Comparison of ENCODE assay signal across 20 cellular contexts in genomic region chr6:2388554-2389324, GRCh38.
DNase-seq lines count a peak whose midpoint lies in the region; ATAC-seq, FAIRE-seq and TF ChIP-seq lines count a peak whose summit lies in the region.
"Had no signal": no experiment of that assay in that cellular context is flagged by ENCODE, and none has a peak within 500 bp of the region (broad histone marks: within the 10 kb centered on the region; RNA-seq: fewer than 3 reads in every experiment).

No MANE protein-coding gene starts in this region.

- H3K9me3 ChIP-seq in HepG2 (ENCODE audit: low read length) (no peaks in the 10 kb centered on the region), right lobe of liver (no peaks in the 10 kb centered on the region), H1 (ENCODE audit: insufficient read depth in 2 of 2, low read depth in 1 of 2, low read length in 1 of 2) (peaks cover 4 to 8% of the 10 kb centered on the region in 2 experiments; a peak in 2 of 4 replicates)
- H3K9me3 ChIP-seq: A549, HAP-1 had no signal

- H3K27ac ChIP-seq in HepG2 (ENCODE audit: extremely low read length, insufficient read depth, low read length) (no peak overlapping the region), right lobe of liver (no peak overlapping the region), H1 (ENCODE audit: low read depth, low read length) (no peak overlapping the region)
- H3K27ac ChIP-seq: 22Rv1, A549, C4-2B had no signal

- no peak for DNase-seq in HepG2 (ENCODE audit: low spot score)
- no peak for DNase-seq in right lobe of liver
- no peak for DNase-seq in H1 (ENCODE audit: low read depth in 1 of 2, low spot score in 2 of 2)
- no peak for DNase-seq in nephron progenitor cell
- DNase-seq in progenitor cell of endocrine pancreas (ENCODE audit: low spot score, unreplicated experiment) = no peak
- no peak for DNase-seq in NOMO-1 treated with dmso at 0.1 percent for 144 hours (lab: John Stamatoyannopoulos, UW; ENCODE audit: unreplicated experiment)
- no peak for DNase-seq in T-helper 2 cell treated with Interferon-gamma antibody and Interleukin-4, amounts not matched to agents 5 μg/mL and 100 μg/mL, for 36 hours (ENCODE audit: low spot score)
- DNase-seq: AML-193; CD4-positive, alpha-beta T cell; DMS153; DMS79; GDM1; IMR-90 had no signal

- H3K27me3 Mint-ChIP-seq in nephron progenitor cell (ENCODE audit: low read depth, poor library complexity) (peaks cover 9% of the 10 kb centered on the region), progenitor cell of endocrine pancreas (no peaks in the 10 kb centered on the region)
- H3K27me3 Mint-ChIP-seq in T-helper 2 cell treated with Interferon-gamma antibody and Interleukin-4, amounts not matched to agents 5 μg/mL and 100 μg/mL, for 36 hours (ENCODE audit: low read depth) = no peaks in the 10 kb centered on the region
- H3K27me3 Mint-ChIP-seq: CD4-positive, alpha-beta T cell had no signal

- no peaks in the 10 kb centered on the region for H3K4me1 ChIP-seq in HepG2 (ENCODE audit: insufficient read depth, low read length)
- H3K4me1 ChIP-seq in right lobe of liver = no peaks in the 10 kb centered on the region
- no peaks in the 10 kb centered on the region for H3K4me1 ChIP-seq in H1 (replicated peaks in 1 of 4; ENCODE audit: control insufficient read depth in 3 of 4, insufficient read depth in 4 of 4, low read length in 3 of 4)
- H3K4me1 ChIP-seq: A549, HAP-1 had no signal

- no peak overlapping the region for H3K4ac ChIP-seq in H1 (replicated peaks; ENCODE audit: insufficient read length, low read depth, low read length)

- no peak for TF ChIP-seq EP300 in HepG2 (IDR thresholded peaks at IDR 0.05; ENCODE audit: low read depth in 2 of 2, low read length in 2 of 2)
- no peak for TF ChIP-seq EP300 in HepG2 (CRISPR knock-in tag; IDR thresholded peaks at IDR 0.05; ENCODE audit: borderline replicate concordance)
- TF ChIP-seq EP300 in H1 (IDR thresholded peaks at IDR 0.05; ENCODE audit: borderline replicate concordance in 1 of 2, low read depth in 2 of 2, low read length in 2 of 2) = no peak

- H4K20me1 ChIP-seq in HepG2 (ENCODE audit: insufficient read depth, low read length) (no peaks in the 10 kb centered on the region), H1 (replicated peaks in 1 of 2; ENCODE audit: control insufficient read depth in 1 of 2, insufficient read depth in 2 of 2, low read length in 2 of 2) (no peaks in the 10 kb centered on the region)

- CTCF ChIA-PET in HepG2 (lab: Yijun Ruan, JAX; ENCODE audit: low intra/inter-chr PET ratio, low total read pairs) (no interaction called here), H1 (lab: Charles Lee; ENCODE audit: partially characterized antibody) (no interaction called here)

- 0 out of 2 replicates have a peak overlapping the region, but pooled peaks have one; percentile 35 for H2BK5ac ChIP-seq in H1 (ENCODE audit: low read depth, low read length)

- H2AK5ac ChIP-seq in H1 (ENCODE audit: low read depth, low read length) = 0 out of 2 replicates have a peak overlapping the region, but pooled peaks have one; percentile 75

- H3K14ac ChIP-seq in H1 (ENCODE audit: insufficient read length) = no peak overlapping the region

- peak overlapping the region; percentile 13 for H4K91ac ChIP-seq in H1 (replicated peaks; ENCODE audit: insufficient read length, low read length)

- H3K23ac ChIP-seq in H1 (ENCODE audit: insufficient read length) = no peak overlapping the region

- intact Hi-C loops in HepG2 (cut with micrococcal nuclease; ENCODE audit: unreplicated experiment) = no loop called here
- intact Hi-C loops in right lobe of liver (cut with DNase I) = no loop called here

- H3K4me3 ChIP-seq in HepG2 (replicated peaks in 1 of 3; ENCODE audit: insufficient read depth in 1 of 3, low read depth in 2 of 3, low read length in 3 of 3) (no peak overlapping the region), right lobe of liver (no peak overlapping the region), H1 (ENCODE audit: extremely low read depth in 1 of 4, insufficient read depth in 2 of 4, low read depth in 3 of 4, low read length in 4 of 4) (no peak overlapping the region)
- H3K4me3 ChIP-seq: A549, HAP-1 had no signal

- H2BK20ac ChIP-seq in H1 (ENCODE audit: low read length) = no peak overlapping the region

- FAIRE-seq in HepG2 (lab: Jason Lieb, UNC) = no peak
- FAIRE-seq in H1 (lab: Jason Lieb, UNC) = no peak
- FAIRE-seq: A549, GM12892, GM18507 had no signal

- 84% methylated on average over 11 of the region's 11 CpGs for WGBS in HepG2 (ENCODE audit: low lambda C conversion rate)
- WGBS in right lobe of liver (ENCODE audit: insufficient coverage, low coverage, low lambda C conversion rate, missing lambda C conversion rate) = 92% methylated on average over 10 of the region's 11 CpGs
- WGBS in H1 (ENCODE audit: extremely low coverage in 1 of 2, insufficient coverage in 1 of 2, insufficient read length in 1 of 2, insufficient replicate concordance in 2 of 2, low coverage in 1 of 2, low lambda C conversion rate in 2 of 2, missing lambda C conversion rate in 1 of 2), 2 experiments = 91% methylated on average over 11 of the region's 11 CpGs; no CpG with 5 or more reads in 1 of the 2 experiments

- H4K5ac ChIP-seq in H1 (ENCODE audit: insufficient read length, low read depth, low read length) = no peak overlapping the region

- 0 out of 2 replicates have a peak overlapping the region, but pooled peaks have one; percentile 80 for H2BK12ac ChIP-seq in H1 (ENCODE audit: low read depth, low read length)

- H3K9ac ChIP-seq in HepG2 (ENCODE audit: insufficient read depth, low read depth, low read length) (no peak overlapping the region), H1 (replicated peaks in 1 of 4; ENCODE audit: extremely low read depth in 1 of 4, low read depth in 3 of 4, low read length in 3 of 4) (no peak overlapping the region)

- in situ Hi-C loops in HepG2 (cut with HindIII; ENCODE audit: extremely low pct_ligation_motif_present, low pct_unique_long_range_greater_than_20kb) = no loop called here

- H3K4me3 Mint-ChIP-seq in nephron progenitor cell = no peak overlapping the region
- no peak overlapping the region for H3K4me3 Mint-ChIP-seq in progenitor cell of endocrine pancreas (ENCODE audit: low read depth)
- H3K4me3 Mint-ChIP-seq in T-helper 2 cell treated with Interferon-gamma antibody and Interleukin-4, amounts not matched to agents 5 μg/mL and 100 μg/mL, for 36 hours = no peak overlapping the region
- H3K4me3 Mint-ChIP-seq: CD4-positive, alpha-beta T cell had no signal

- peaks cover 14% of the 10 kb centered on the region for H3K36me3 Mint-ChIP-seq in nephron progenitor cell (ENCODE audit: low read depth)
- H3K36me3 Mint-ChIP-seq in progenitor cell of endocrine pancreas (ENCODE audit: insufficient read depth) = peaks cover 4% of the 10 kb centered on the region
- H3K36me3 Mint-ChIP-seq in T-helper 2 cell treated with Interferon-gamma antibody and Interleukin-4, amounts not matched to agents 5 μg/mL and 100 μg/mL, for 36 hours (ENCODE audit: low read depth) = no peaks in the 10 kb centered on the region

- H3K23me2 ChIP-seq in H1 (ENCODE audit: low read depth, low read length) = 0 out of 2 replicates have a peak, but pooled peaks cover 4% of the 10 kb centered on the region

- ATAC-seq in HepG2 = no peak
- ATAC-seq in right lobe of liver = no peak
- ATAC-seq in GM18520 (IDR thresholded peaks at IDR 0.05; ENCODE audit: unreplicated experiment) = no peak
- ATAC-seq: A549 had no signal

- H3K36me3 ChIP-seq in HepG2 (replicated peaks in 1 of 2; ENCODE audit: control insufficient read depth in 1 of 2, insufficient read depth in 2 of 2, low read length in 2 of 2) (no peaks in the 10 kb centered on the region), right lobe of liver (no peaks in the 10 kb centered on the region), H1 (ENCODE audit: control insufficient read depth in 2 of 4, insufficient read depth in 4 of 4, low read length in 3 of 4) (no peaks in the 10 kb centered on the region)
- H3K36me3 ChIP-seq: HAP-1 had no signal

- H2BK15ac ChIP-seq in H1 (ENCODE audit: low read length) = no peak overlapping the region

- H3K27ac Mint-ChIP-seq in nephron progenitor cell (peak overlapping the region; percentile 3), progenitor cell of endocrine pancreas (peak overlapping the region; percentile 60)
- H3K27ac Mint-ChIP-seq in T-helper 2 cell treated with Interferon-gamma antibody and Interleukin-4, amounts not matched to agents 5 μg/mL and 100 μg/mL, for 36 hours = no peak overlapping the region
- H3K27ac Mint-ChIP-seq: CD4-positive, alpha-beta T cell had no signal

- no TSS peak for BruUV-seq in HepG2 (replicated peaks; lab: Mats Ljungman, UMichigan)

- no peak for TF ChIP-seq POLR2A in HepG2 (IDR thresholded peaks at IDR 0.05; ENCODE audit: insufficient read depth in 1 of 2, low read depth in 2 of 2, low read length in 2 of 2)
- TF ChIP-seq POLR2A in right lobe of liver (IDR thresholded peaks at IDR 0.05) = no peak
- TF ChIP-seq POLR2A in H1 (IDR thresholded peaks at IDR 0.05; ENCODE audit: control extremely low read depth in 1 of 2, low read depth in 2 of 2, low read length in 2 of 2) = no peak

- TF ChIP-seq RAD21 in HepG2 (CRISPR knock-in tag; IDR thresholded peaks at IDR 0.05) = no peak
- no peak for TF ChIP-seq RAD21 in H1 (IDR thresholded peaks at IDR 0.05 in 1 of 2, conservative IDR thresholded peaks at IDR 0.05 in 1 of 2; ENCODE audit: low read depth in 2 of 2, low read length in 2 of 2)

- H3K79me1 ChIP-seq in H1 (ENCODE audit: low read depth, low read length) = no peaks in the 10 kb centered on the region

- H2AFZ ChIP-seq in HepG2 (ENCODE audit: low read length) = no peak overlapping the region
- H2AFZ ChIP-seq in H1 (ENCODE audit: low read length) = no peak overlapping the region

- POLR2A ChIA-PET in HepG2 (lab: Yijun Ruan, JAX) = no interaction called here
- POLR2A ChIA-PET in H1 (lab: Charles Lee; ENCODE audit: partially characterized antibody) = no interaction called here

- H3K18ac ChIP-seq in H1 (ENCODE audit: extremely low read depth, low read length) = no peak overlapping the region

- no peak overlapping the region for H3K4me2 ChIP-seq in HepG2 (ENCODE audit: low read depth, low read length)
- H3K4me2 ChIP-seq in H1 (ENCODE audit: insufficient read depth in 1 of 2, low read depth in 2 of 2, low read length in 2 of 2) = no peak overlapping the region
- H3K4me2 ChIP-seq: A549 had no signal

- H3K27me3 ChIP-seq in HepG2 (ENCODE audit: control insufficient read depth in 1 of 2, insufficient read depth in 2 of 2, low read length in 2 of 2) (no peaks in the 10 kb centered on the region), right lobe of liver (no peaks in the 10 kb centered on the region), H1 (replicated peaks in 1 of 4; ENCODE audit: control insufficient read depth in 3 of 4, extremely low read depth in 1 of 4, insufficient read depth in 3 of 4, low read length in 3 of 4) (no peaks in the 10 kb centered on the region)

- H3K9me3 Mint-ChIP-seq in nephron progenitor cell (peaks cover 25% of the 10 kb centered on the region), progenitor cell of endocrine pancreas (ENCODE audit: low read depth) (peaks cover 9% of the 10 kb centered on the region)
- H3K9me3 Mint-ChIP-seq in T-helper 2 cell treated with Interferon-gamma antibody and Interleukin-4, amounts not matched to agents 5 μg/mL and 100 μg/mL, for 36 hours = no peaks in the 10 kb centered on the region
- H3K9me3 Mint-ChIP-seq: CD4-positive, alpha-beta T cell had no signal

- no peak for TF ChIP-seq CTCF in HepG2 (CRISPR knock-in tag; IDR thresholded peaks at IDR 0.05)
- TF ChIP-seq CTCF in right lobe of liver (IDR thresholded peaks at IDR 0.05) = no peak
- TF ChIP-seq CTCF in H1 (IDR thresholded peaks at IDR 0.05; ENCODE audit: control extremely low read depth in 1 of 3, insufficient read depth in 1 of 3, low read depth in 1 of 3, low read length in 3 of 3) = no peak
- TF ChIP-seq CTCF in nephron progenitor cell (IDR thresholded peaks at IDR 0.05) = no peak
- TF ChIP-seq CTCF in progenitor cell of endocrine pancreas (IDR thresholded peaks at IDR 0.05; ENCODE audit: unreplicated experiment) = no peak

- no peaks in the 10 kb centered on the region for H3K79me2 ChIP-seq in HepG2 (ENCODE audit: insufficient read depth, low read length)
- H3K79me2 ChIP-seq in H1 (ENCODE audit: control insufficient read depth in 1 of 2, insufficient read depth in 2 of 2, low read length in 2 of 2) = no peaks in the 10 kb centered on the region

- H3K56ac ChIP-seq in H1 (replicated peaks; ENCODE audit: insufficient read length, low read depth, low read length) = no peak overlapping the region

- H2BK120ac ChIP-seq in H1 (replicated peaks; ENCODE audit: low read depth, low read length) = no peak overlapping the region

- H3K4me1 Mint-ChIP-seq in nephron progenitor cell = no peaks in the 10 kb centered on the region
- no peaks in the 10 kb centered on the region for H3K4me1 Mint-ChIP-seq in progenitor cell of endocrine pancreas (ENCODE audit: low read depth)
- no peaks in the 10 kb centered on the region for H3K4me1 Mint-ChIP-seq in T-helper 2 cell treated with Interferon-gamma antibody and Interleukin-4, amounts not matched to agents 5 μg/mL and 100 μg/mL, for 36 hours (ENCODE audit: low read depth)

- no peak overlapping the region for H4K8ac ChIP-seq in H1 (ENCODE audit: extremely low read depth, insufficient read depth, low read length)

Comparison
In these comparisons a context has a peak if more than half of its experiments do, and no peak if none do; other contexts are left out.
1. Of the 41 proteins assayed by ChIP-seq in both HepG2 and H1: peak only in HepG2: RFX5; only in H1: none; in both: none; in neither: 40.